ENCODE assay signal across 1 cellular context in the genomic region with DNA sequence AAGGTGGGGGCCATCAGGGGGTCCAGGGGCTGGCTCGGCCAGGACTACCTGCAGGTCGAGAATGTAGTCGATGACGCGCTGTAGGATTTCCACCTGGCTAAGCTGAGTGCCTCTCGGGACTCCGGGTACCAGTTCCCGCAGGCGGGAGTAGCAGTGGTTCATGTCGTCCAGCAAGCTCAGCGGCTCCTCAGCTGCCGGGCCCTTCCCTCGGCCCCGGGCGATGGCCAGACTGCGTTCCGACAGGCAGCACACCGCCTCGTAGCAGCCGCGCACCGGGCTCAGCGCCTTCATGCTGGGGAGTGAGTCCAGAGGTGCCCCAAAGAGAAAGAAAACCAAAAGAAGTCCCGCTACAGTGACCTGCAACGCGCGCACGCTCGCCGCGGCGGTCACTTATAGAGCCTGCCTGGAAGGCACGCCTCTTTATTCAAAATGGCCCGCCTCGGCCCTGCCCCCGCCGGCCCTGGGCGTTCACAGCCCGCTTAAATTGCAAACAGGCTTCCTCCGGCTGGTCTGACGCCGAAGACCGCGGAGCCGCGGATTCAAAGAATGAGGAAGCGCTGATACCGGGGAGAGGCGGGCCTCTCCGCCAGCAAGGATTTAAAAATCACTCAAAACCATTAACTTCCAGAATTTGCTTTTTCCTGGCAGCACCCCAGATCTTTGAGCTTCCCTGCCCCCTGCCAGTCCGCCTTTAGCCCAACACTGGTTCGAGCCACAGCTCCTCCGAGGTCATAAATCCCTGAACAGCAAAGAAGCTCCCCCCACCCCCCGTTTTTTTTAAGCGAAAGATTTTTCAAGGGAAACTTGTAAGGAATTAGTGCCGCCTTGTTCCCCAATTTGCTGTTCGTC.
TF ChIP-seq lines count a peak whose summit lies in the region.

A gene with protein sequence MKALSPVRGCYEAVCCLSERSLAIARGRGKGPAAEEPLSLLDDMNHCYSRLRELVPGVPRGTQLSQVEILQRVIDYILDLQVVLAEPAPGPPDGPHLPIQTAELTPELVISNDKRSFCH (minus strand): TSS at position 366 of the 849 bp plus-strand sequence. CDS start 75 bp downstream, at position 291.

TF ChIP-seq in GM12878, 131 proteins besides CTCF, POLR2A, EP300 and RAD21 (continued from another document and continues in another):
- TF ChIP-seq, protein P1, sequence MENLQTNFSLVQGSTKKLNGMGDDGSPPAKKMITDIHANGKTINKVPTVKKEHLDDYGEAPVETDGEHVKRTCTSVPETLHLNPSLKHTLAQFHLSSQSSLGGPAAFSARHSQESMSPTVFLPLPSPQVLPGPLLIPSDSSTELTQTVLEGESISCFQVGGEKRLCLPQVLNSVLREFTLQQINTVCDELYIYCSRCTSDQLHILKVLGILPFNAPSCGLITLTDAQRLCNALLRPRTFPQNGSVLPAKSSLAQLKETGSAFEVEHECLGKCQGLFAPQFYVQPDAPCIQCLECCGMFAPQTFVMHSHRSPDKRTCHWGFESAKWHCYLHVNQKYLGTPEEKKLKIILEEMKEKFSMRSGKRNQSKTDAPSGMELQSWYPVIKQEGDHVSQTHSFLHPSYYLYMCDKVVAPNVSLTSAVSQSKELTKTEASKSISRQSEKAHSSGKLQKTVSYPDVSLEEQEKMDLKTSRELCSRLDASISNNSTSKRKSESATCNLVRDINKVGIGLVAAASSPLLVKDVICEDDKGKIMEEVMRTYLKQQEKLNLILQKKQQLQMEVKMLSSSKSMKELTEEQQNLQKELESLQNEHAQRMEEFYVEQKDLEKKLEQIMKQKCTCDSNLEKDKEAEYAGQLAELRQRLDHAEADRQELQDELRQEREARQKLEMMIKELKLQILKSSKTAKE (IDR thresholded peaks at IDR 0.05; ENCODE audit: low read depth, poor library complexity, severe bottlenecking), result no peak
- TF ChIP-seq SP1 (IDR thresholded peaks at IDR 0.05; ENCODE audit: low read depth, low read length) (peak; percentile 27), CREB1 (IDR thresholded peaks at IDR 0.05; ENCODE audit: low read depth) (no peak; the same call in 1 of the 2 replicates), YY1 (IDR thresholded peaks at IDR 0.05; ENCODE audit: low read depth, low read length) (peak; percentile 49; the same call in 1 of the 2 replicates), NFXL1 (IDR thresholded peaks at IDR 0.05; ENCODE audit: borderline replicate concordance) (no peak), HCFC1 (IDR thresholded peaks at IDR 0.05; ENCODE audit: low read length) (no peak), CBX3 (IDR thresholded peaks at IDR 0.05; ENCODE audit: borderline replicate concordance, low read depth) (no peak), EZH2 (IDR thresholded peaks at IDR 0.05; ENCODE audit: borderline replicate concordance, control insufficient read depth, low read depth, low read length) (no peak), SREBF1 (IDR thresholded peaks at IDR 0.05; ENCODE audit: low read length) (no peak), SIN3A (IDR thresholded peaks at IDR 0.05; ENCODE audit: low read depth, low read length) (no peak), RAD51 (IDR thresholded peaks at IDR 0.05) (no peak), ZNF217 (IDR thresholded peaks at IDR 0.05) (no peak), PAX8 (IDR thresholded peaks at IDR 0.05) (no peak), MTA2 (IDR thresholded peaks at IDR 0.05; ENCODE audit: low read depth) (no peak; the same call in 1 of the 2 replicates), CEBPB (IDR thresholded peaks at IDR 0.05; ENCODE audit: borderline replicate concordance in 1 of 2, low read depth in 2 of 2, low read length in 2 of 2) (no peak), NR2C2 (IDR thresholded peaks at IDR 0.05; ENCODE audit: borderline replicate concordance, control insufficient read depth, insufficient read length, low read depth) (no peak), HDAC2 (IDR thresholded peaks at IDR 0.05) (no peak), POU2F2 (IDR thresholded peaks at IDR 0.05; ENCODE audit: borderline replicate concordance, low read depth, low read length) (peak; percentile 94), FOXM1 (IDR thresholded peaks at IDR 0.05; ENCODE audit: low read depth, low read length) (no peak), BCL11A (IDR thresholded peaks at IDR 0.05; ENCODE audit: low read depth, low read length) (no peak), ZNF274 (IDR thresholded peaks at IDR 0.05; ENCODE audit: insufficient read depth, insufficient read length) (no peak), KAT2A (conservative IDR thresholded peaks at IDR 0.05; ENCODE audit: control insufficient read depth, low read depth, low read length) (no peak), CHD1 (IDR thresholded peaks at IDR 0.05; ENCODE audit: low read depth, low read length) (no peak; the same call in 1 of the 2 replicates), TCF3 (IDR thresholded peaks at IDR 0.05; ENCODE audit: borderline replicate concordance, insufficient read depth, low read depth, low read length) (peak; percentile 43; the same call in 1 of the 2 replicates), PAX5 (IDR thresholded peaks at IDR 0.05; ENCODE audit: borderline replicate concordance, low read depth, low read length) (no peak), RB1 (IDR thresholded peaks at IDR 0.05; ENCODE audit: borderline replicate concordance) (peak; percentile 87; the same call in 1 of the 2 replicates), JUND (IDR thresholded peaks at IDR 0.05; ENCODE audit: low read depth, low read length) (no peak), KDM1A (IDR thresholded peaks at IDR 0.05; ENCODE audit: borderline replicate concordance) (no peak), ZNF622 (IDR thresholded peaks at IDR 0.05) (no peak), DPF2 (IDR thresholded peaks at IDR 0.05) (peak; percentile 64), RUNX3 (IDR thresholded peaks at IDR 0.05; ENCODE audit: low read length) (peak; percentile 76), SREBF2 (IDR thresholded peaks at IDR 0.05; ENCODE audit: low read length) (no peak), NRF1 (conservative IDR thresholded peaks at IDR 0.05; ENCODE audit: low read depth, low read length) (peak; percentile 26; the same call in 1 of the 2 replicates), ETV6 (conservative IDR thresholded peaks at IDR 0.05 in 1 of 2, IDR thresholded peaks at IDR 0.05 in 1 of 2; ENCODE audit: borderline replicate concordance in 1 of 2, low read depth in 1 of 2) (no peak)
- TF ChIP-seq, protein P2, sequence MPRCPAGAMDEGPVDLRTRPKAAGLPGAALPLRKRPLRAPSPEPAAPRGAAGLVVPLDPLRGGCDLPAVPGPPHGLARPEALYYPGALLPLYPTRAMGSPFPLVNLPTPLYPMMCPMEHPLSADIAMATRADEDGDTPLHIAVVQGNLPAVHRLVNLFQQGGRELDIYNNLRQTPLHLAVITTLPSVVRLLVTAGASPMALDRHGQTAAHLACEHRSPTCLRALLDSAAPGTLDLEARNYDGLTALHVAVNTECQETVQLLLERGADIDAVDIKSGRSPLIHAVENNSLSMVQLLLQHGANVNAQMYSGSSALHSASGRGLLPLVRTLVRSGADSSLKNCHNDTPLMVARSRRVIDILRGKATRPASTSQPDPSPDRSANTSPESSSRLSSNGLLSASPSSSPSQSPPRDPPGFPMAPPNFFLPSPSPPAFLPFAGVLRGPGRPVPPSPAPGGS (IDR thresholded peaks at IDR 0.05; ENCODE audit: borderline replicate concordance, insufficient read depth, low read depth, low read length, poor library complexity, severe bottlenecking), result peak; percentile 54
- TF ChIP-seq, protein P3, sequence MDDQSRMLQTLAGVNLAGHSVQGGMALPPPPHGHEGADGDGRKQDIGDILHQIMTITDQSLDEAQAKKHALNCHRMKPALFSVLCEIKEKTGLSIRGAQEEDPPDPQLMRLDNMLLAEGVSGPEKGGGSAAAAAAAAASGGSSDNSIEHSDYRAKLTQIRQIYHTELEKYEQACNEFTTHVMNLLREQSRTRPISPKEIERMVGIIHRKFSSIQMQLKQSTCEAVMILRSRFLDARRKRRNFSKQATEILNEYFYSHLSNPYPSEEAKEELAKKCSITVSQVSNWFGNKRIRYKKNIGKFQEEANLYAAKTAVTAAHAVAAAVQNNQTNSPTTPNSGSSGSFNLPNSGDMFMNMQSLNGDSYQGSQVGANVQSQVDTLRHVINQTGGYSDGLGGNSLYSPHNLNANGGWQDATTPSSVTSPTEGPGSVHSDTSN (IDR thresholded peaks at IDR 0.05; ENCODE audit: insufficient replicate concordance, low read depth, low read length), result no peak
- TF ChIP-seq, protein P4, sequence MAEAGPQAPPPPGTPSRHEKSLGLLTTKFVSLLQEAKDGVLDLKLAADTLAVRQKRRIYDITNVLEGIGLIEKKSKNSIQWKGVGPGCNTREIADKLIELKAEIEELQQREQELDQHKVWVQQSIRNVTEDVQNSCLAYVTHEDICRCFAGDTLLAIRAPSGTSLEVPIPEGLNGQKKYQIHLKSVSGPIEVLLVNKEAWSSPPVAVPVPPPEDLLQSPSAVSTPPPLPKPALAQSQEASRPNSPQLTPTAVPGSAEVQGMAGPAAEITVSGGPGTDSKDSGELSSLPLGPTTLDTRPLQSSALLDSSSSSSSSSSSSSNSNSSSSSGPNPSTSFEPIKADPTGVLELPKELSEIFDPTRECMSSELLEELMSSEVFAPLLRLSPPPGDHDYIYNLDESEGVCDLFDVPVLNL (IDR thresholded peaks at IDR 0.05; ENCODE audit: low read depth, low read length), result peak; percentile 73
- TF ChIP-seq, protein P5, sequence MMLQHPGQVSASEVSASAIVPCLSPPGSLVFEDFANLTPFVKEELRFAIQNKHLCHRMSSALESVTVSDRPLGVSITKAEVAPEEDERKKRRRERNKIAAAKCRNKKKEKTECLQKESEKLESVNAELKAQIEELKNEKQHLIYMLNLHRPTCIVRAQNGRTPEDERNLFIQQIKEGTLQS (IDR thresholded peaks at IDR 0.05; ENCODE audit: borderline replicate concordance, extremely low read depth, low read depth, low read length), result no peak
- TF ChIP-seq, protein P6, sequence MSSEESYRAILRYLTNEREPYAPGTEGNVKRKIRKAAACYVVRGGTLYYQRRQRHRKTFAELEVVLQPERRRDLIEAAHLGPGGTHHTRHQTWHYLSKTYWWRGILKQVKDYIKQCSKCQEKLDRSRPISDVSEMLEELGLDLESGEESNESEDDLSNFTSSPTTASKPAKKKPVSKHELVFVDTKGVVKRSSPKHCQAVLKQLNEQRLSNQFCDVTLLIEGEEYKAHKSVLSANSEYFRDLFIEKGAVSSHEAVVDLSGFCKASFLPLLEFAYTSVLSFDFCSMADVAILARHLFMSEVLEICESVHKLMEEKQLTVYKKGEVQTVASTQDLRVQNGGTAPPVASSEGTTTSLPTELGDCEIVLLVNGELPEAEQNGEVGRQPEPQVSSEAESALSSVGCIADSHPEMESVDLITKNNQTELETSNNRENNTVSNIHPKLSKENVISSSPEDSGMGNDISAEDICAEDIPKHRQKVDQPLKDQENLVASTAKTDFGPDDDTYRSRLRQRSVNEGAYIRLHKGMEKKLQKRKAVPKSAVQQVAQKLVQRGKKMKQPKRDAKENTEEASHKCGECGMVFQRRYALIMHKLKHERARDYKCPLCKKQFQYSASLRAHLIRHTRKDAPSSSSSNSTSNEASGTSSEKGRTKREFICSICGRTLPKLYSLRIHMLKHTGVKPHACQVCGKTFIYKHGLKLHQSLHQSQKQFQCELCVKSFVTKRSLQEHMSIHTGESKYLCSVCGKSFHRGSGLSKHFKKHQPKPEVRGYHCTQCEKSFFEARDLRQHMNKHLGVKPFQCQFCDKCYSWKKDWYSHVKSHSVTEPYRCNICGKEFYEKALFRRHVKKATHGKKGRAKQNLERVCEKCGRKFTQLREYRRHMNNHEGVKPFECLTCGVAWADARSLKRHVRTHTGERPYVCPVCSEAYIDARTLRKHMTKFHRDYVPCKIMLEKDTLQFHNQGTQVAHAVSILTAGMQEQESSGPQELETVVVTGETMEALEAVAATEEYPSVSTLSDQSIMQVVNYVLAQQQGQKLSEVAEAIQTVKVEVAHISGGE (CRISPR knock-in tag; IDR thresholded peaks at IDR 0.05), result no peak
- TF ChIP-seq, protein P7, sequence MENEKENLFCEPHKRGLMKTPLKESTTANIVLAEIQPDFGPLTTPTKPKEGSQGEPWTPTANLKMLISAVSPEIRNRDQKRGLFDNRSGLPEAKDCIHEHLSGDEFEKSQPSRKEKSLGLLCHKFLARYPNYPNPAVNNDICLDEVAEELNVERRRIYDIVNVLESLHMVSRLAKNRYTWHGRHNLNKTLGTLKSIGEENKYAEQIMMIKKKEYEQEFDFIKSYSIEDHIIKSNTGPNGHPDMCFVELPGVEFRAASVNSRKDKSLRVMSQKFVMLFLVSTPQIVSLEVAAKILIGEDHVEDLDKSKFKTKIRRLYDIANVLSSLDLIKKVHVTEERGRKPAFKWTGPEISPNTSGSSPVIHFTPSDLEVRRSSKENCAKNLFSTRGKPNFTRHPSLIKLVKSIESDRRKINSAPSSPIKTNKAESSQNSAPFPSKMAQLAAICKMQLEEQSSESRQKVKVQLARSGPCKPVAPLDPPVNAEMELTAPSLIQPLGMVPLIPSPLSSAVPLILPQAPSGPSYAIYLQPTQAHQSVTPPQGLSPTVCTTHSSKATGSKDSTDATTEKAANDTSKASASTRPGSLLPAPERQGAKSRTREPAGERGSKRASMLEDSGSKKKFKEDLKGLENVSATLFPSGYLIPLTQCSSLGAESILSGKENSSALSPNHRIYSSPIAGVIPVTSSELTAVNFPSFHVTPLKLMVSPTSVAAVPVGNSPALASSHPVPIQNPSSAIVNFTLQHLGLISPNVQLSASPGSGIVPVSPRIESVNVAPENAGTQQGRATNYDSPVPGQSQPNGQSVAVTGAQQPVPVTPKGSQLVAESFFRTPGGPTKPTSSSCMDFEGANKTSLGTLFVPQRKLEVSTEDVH (IDR thresholded peaks at IDR 0.05; ENCODE audit: low read depth, partially characterized antibody), result no peak
- TF ChIP-seq, protein P8, sequence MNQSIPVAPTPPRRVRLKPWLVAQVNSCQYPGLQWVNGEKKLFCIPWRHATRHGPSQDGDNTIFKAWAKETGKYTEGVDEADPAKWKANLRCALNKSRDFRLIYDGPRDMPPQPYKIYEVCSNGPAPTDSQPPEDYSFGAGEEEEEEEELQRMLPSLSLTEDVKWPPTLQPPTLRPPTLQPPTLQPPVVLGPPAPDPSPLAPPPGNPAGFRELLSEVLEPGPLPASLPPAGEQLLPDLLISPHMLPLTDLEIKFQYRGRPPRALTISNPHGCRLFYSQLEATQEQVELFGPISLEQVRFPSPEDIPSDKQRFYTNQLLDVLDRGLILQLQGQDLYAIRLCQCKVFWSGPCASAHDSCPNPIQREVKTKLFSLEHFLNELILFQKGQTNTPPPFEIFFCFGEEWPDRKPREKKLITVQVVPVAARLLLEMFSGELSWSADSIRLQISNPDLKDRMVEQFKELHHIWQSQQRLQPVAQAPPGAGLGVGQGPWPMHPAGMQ (IDR thresholded peaks at IDR 0.05; ENCODE audit: borderline replicate concordance), result no peak
- TF ChIP-seq, protein P9, sequence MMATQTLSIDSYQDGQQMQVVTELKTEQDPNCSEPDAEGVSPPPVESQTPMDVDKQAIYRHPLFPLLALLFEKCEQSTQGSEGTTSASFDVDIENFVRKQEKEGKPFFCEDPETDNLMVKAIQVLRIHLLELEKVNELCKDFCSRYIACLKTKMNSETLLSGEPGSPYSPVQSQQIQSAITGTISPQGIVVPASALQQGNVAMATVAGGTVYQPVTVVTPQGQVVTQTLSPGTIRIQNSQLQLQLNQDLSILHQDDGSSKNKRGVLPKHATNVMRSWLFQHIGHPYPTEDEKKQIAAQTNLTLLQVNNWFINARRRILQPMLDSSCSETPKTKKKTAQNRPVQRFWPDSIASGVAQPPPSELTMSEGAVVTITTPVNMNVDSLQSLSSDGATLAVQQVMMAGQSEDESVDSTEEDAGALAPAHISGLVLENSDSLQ (IDR thresholded peaks at IDR 0.05), result no peak
